16 cellular contexts compared by ENCODE assay signal in the genomic region with DNA sequence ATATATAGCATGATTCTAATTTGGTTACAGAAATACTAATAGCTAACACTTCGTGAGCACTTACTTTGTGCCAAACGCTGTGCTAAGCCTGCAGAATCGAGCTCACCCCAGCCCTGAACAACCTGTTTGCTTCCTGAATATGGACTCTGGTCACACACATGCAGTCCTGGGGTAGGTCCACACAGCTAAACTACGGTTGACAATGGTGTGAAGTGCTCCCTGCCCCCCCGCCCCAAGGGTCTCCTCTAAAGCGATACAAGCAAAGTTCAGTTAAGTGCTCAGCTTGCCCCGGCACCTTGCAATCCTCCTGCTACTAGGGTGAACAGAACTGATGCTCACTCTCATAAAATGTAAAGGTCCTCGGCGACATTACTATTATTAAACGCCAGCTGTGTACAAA. TPM values are rescaled to one million over a fixed set of nuclear protein-coding genes. Genes with fewer than 3 reads are reported as not detected.
"Had no signal": no experiment of that assay in that cellular context is flagged by ENCODE, and none has a peak within 500 bp of the region (broad histone marks: within the 10 kb centered on the region; RNA-seq: fewer than 3 reads in every experiment).

No MANE protein-coding gene starts in this region.

- H3K27ac Mint-ChIP-seq: brain had no signal

- H3K9me3 ChIP-seq: SK-N-SH had no signal

- H3K27ac ChIP-seq: dorsolateral prefrontal cortex had no signal

- DNase-seq: activated CD4-positive, CD25-positive, alpha-beta regulatory T cell treated with anti-CD3 and anti-CD28 coated beads, Interleukin-2, amount 50 U/mL, for 72 hours; activated effector memory CD4-positive, alpha-beta T cell treated with Interleukin-2 at 50 U/mL for 16 hours; amygdala; cerebellar nuclear complex; hippocampal formation; kidney glomerular epithelial cell; Right ventricle myocardium superior; SK-N-SH; stimulated activated CD4-positive, alpha-beta T cell treated with anti-CD3 and anti-CD28 coated beads, Interleukin-2, amount 100 ng/mL, for 48 hours had no signal

- H3K36me3 Mint-ChIP-seq: brain had no signal

- H3K4me3 Mint-ChIP-seq: brain, neural crest cell had no signal

- H3K27me3 Mint-ChIP-seq: brain had no signal

RNA-seq across cellular contexts. Expression of a gene that starts 0.9 kb away (rescaled TPM):
- total RNA-seq: glomerular endothelial cell, mesenteric fat pad, Right ventricle myocardium superior had no signal

RNA-seq across cellular contexts. Expression of a gene that starts 30.5 kb away (rescaled TPM):
- total RNA-seq: liver, mesenteric fat pad, osteocyte had no signal

RNA-seq across cellular contexts. Expression of a gene that starts 39.8 kb away (rescaled TPM):
- total RNA-seq: glomerular endothelial cell, liver, mesenteric fat pad, neural crest cell, osteocyte, Right ventricle myocardium superior had no signal
